1 cellular context compared by ENCODE assay signal in genomic region chr1:61295818-61296537, GRCh38.
TF ChIP-seq lines count a peak whose summit lies in the region.

No MANE protein-coding gene starts in this region.

TF ChIP-seq in H1, 55 proteins besides CTCF, POLR2A, EP300 and RAD21:
- TF ChIP-seq TEAD4 (IDR thresholded peaks at IDR 0.05; ENCODE audit: low read depth, low read length) (peak; percentile 64; the same call in 1 of the 2 replicates), CHD7 (IDR thresholded peaks at IDR 0.05; ENCODE audit: insufficient replicate concordance, low read length) (peak; percentile 67), KDM4A (IDR thresholded peaks at IDR 0.05; ENCODE audit: low read depth, low read length, severe bottlenecking) (no peak), CEBPB (IDR thresholded peaks at IDR 0.05; ENCODE audit: low read depth, low read length) (peak; percentile 38; the same call in 1 of the 2 replicates), TCF12 (IDR thresholded peaks at IDR 0.05; ENCODE audit: low read depth, low read length) (no peak)
